8 cellular contexts compared by ENCODE assay signal in the genomic region with DNA sequence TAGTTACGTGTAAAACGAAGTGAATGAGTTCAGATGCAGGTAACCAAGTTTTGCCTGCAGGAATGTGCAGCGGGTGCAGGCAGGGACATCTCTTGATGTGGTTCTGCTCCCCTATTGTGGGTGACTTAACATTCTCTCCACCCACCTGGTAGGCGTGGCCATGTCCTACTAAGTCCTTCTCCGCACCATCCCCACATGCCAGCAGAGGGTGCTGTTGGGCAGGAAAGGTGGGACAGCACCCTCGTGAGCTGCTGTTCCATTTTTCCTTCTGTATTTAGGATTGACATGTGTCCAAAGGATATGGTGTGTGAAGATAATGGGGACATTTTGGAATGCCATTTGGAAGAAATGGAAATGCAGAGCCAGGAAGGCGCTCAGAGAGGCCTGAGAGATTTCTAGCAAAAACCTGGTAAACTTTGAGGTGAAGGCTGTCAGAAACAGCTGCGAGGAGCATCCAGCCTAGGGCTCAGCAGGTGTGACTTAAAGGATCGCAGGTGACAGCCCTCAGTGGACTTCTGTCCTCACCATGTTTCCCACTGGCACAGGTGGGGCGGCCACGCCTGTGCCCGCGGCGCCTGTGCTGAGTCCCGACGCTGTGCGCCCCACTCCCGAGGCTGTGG. TPM values are rescaled to one million over a fixed set of nuclear protein-coding genes. Genes with fewer than 3 reads are reported as not detected.
A peak's percentile ranks its signal among the peaks of the same experiment; 100 is the strongest.
DNase-seq lines count a peak whose midpoint lies in the region; ATAC-seq, FAIRE-seq and TF ChIP-seq lines count a peak whose summit lies in the region.

No MANE protein-coding gene starts in this region.

- ATAC-seq in GM21381 (IDR thresholded peaks at IDR 0.05; ENCODE audit: unreplicated experiment) = peak; percentile 93

- no peak overlapping the region for H3K9ac ChIP-seq in endothelial cell of umbilical vein (replicated peaks; ENCODE audit: extremely low read depth, insufficient read depth, low read length)

- no peaks in the 10 kb centered on the region for H3K79me2 ChIP-seq in endothelial cell of umbilical vein (ENCODE audit: control insufficient read depth, insufficient read depth, low read length)

- intact Hi-C loops in Caco-2 (cut with micrococcal nuclease; ENCODE audit: unreplicated experiment) (loop anchor here (1.0 to 10.0 kb wide), 5 partner anchors 27 to 262 kb away; partner anchors contain the start of genes CUL4A, MCF2L and PCID2), endothelial cell of umbilical vein (cut with micrococcal nuclease) (loop anchor here (1.0 to 5.0 kb wide), 4 partner anchors 87 to 452 kb away; partner anchors contain the start of genes CUL4A and PCID2)

- H3K4me2 ChIP-seq in endothelial cell of umbilical vein (ENCODE audit: insufficient read depth, low read length) = peak overlapping the region; percentile 21

- DNase-seq in Caco-2 (peak; percentile 97 to 98), HT1080 (ENCODE audit: low read depth) (peak; percentile 85), NOMO-1 treated with DMSO at 0.1 percent for 48 hours (lab: John Stamatoyannopoulos, UW; ENCODE audit: unreplicated experiment) (peak; percentile 87), endothelial cell of umbilical vein (ENCODE audit: low read depth, low spot score) (peak; percentile 92)
- DNase-seq in activated CD8-positive, alpha-beta memory T cell treated with anti-CD3 and anti-CD28 coated beads, Interleukin-2, amount 50 U/mL, for 1 hour (ENCODE audit: extremely low read depth) = peak; percentile 85
- peak; percentile 98 for DNase-seq in stimulated activated CD8-positive, alpha-beta memory T cell treated with anti-CD3 and anti-CD28 coated beads, Interleukin-15, amount 100 ng/mL, for 1 hour (ENCODE audit: low read depth)

- no peaks in the 10 kb centered on the region for H3K27me3 Mint-ChIP-seq in Caco-2 (ENCODE audit: insufficient read depth, unreplicated experiment)

- peak overlapping the region; percentile 66 for H3K27ac Mint-ChIP-seq in Caco-2 (ENCODE audit: unreplicated experiment)

- no peak overlapping the region for H3K27ac ChIP-seq in endothelial cell of umbilical vein (ENCODE audit: insufficient read depth, low read depth, low read length)
- no peak overlapping the region for H3K27ac ChIP-seq in mesodermal cell (ENCODE audit: low read depth, low read length, severe bottlenecking)

- H4K20me1 ChIP-seq in endothelial cell of umbilical vein (replicated peaks; ENCODE audit: control insufficient read depth, extremely low read depth, insufficient read depth, low read length) = no peaks in the 10 kb centered on the region

- dilution Hi-C loops in endothelial cell of umbilical vein (cut with MboI; ENCODE audit: extremely low pct_ligation_motif_present, low sequenced_read_pairs) = no loop called here

- TF ChIP-seq POLR2A in endothelial cell of umbilical vein (IDR thresholded peaks at IDR 0.05; ENCODE audit: low read depth, low read length) = no peak

- H3K4me1 Mint-ChIP-seq in Caco-2 (ENCODE audit: low read depth, unreplicated experiment) = peaks cover 5% of the 10 kb centered on the region

- peak overlapping the region; percentile 81 for H3K4me3 Mint-ChIP-seq in Caco-2 (ENCODE audit: unreplicated experiment)

- BruUV-seq in Caco-2 (replicated peaks; lab: Mats Ljungman, UMichigan) = no TSS peak
- BruUV-seq in endothelial cell of umbilical vein (replicated peaks; lab: Mats Ljungman, UMichigan) = no TSS peak

- H3K9me3 ChIP-seq in Caco-2 = no peaks in the 10 kb centered on the region
- no peaks in the 10 kb centered on the region for H3K9me3 ChIP-seq in endothelial cell of umbilical vein (replicated peaks; ENCODE audit: control insufficient read depth, insufficient read depth, low read length)
- no peaks in the 10 kb centered on the region for H3K9me3 ChIP-seq in mesodermal cell (ENCODE audit: control insufficient read depth, low read length)

- H3K27me3 ChIP-seq in Caco-2 (replicated peaks; ENCODE audit: control insufficient read depth, insufficient read depth, low read length) (no peaks in the 10 kb centered on the region), endothelial cell of umbilical vein (ENCODE audit: control insufficient read depth in 2 of 2, insufficient read depth in 2 of 2, low read length in 2 of 2) (peaks cover 3 to 7% of the 10 kb centered on the region in 2 experiments)

- TF ChIP-seq CTCF in Caco-2 (IDR thresholded peaks at IDR 0.05; ENCODE audit: insufficient read depth in 1 of 2, low read depth in 1 of 2, low read length in 1 of 2, severe bottlenecking in 1 of 2, unreplicated experiment in 1 of 2) (peak; percentile 89 to 98), endothelial cell of umbilical vein (IDR thresholded peaks at IDR 0.05; ENCODE audit: extremely low read depth in 1 of 2, insufficient read depth in 1 of 2, low read depth in 1 of 2, low read length in 2 of 2) (peak; percentile 92 to 98)

- no peaks in the 10 kb centered on the region for H3K9me1 ChIP-seq in endothelial cell of umbilical vein (replicated peaks; ENCODE audit: control insufficient read depth, extremely low read depth, insufficient read depth, low read length)

- H3K4me3 ChIP-seq in Caco-2 (ENCODE audit: low read depth, low read length) (peak overlapping the region; percentile 69), endothelial cell of umbilical vein (replicated peaks in 1 of 3; ENCODE audit: insufficient read depth in 1 of 3, low read depth in 1 of 3, low read length in 3 of 3) (peak overlapping the region in 2 of 3 experiments; percentile 0 to 24), mesodermal cell (ENCODE audit: extremely low read depth, insufficient read depth, low read length, poor library complexity, severe bottlenecking) (peak overlapping the region; percentile 40)

- H3K36me3 ChIP-seq in Caco-2 (ENCODE audit: control insufficient read depth, insufficient read depth, low read length) = no peaks in the 10 kb centered on the region
- no peaks in the 10 kb centered on the region for H3K36me3 ChIP-seq in endothelial cell of umbilical vein (ENCODE audit: control insufficient read depth in 2 of 2, extremely low read depth in 1 of 2, insufficient read depth in 2 of 2, low read length in 2 of 2)
- H3K36me3 ChIP-seq in mesodermal cell (ENCODE audit: control insufficient read depth, insufficient read depth, low read length) = no peaks in the 10 kb centered on the region

- CTCF ChIA-PET in Caco-2 (lab: Charles Lee) = interaction anchor here (0.6 to 3.2 kb wide), 19 partner anchors 11 to 241 kb away, joined by 3 to 44 read pairs (median 5); partner anchors contain the start of gene MCF2L
- CTCF ChIA-PET in endothelial cell of umbilical vein (lab: Charles Lee) = interaction anchor here (0.6 to 6.7 kb wide), 29 partner anchors 10 to 620 kb away, joined by 3 to 114 read pairs (median 5); no protein-coding TSS in a partner anchor

- POLR2A ChIA-PET in Caco-2 (lab: Charles Lee) = interaction anchor here (1.0 kb wide), 1 partner anchor 27 kb away, joined by 3 read pairs; no protein-coding TSS in a partner anchor
- POLR2A ChIA-PET in endothelial cell of umbilical vein (lab: Charles Lee) = no interaction called here

- H2AFZ ChIP-seq in endothelial cell of umbilical vein (ENCODE audit: low read depth, low read length) = peak overlapping the region; percentile 86

- H3K9me3 Mint-ChIP-seq in Caco-2 (ENCODE audit: unreplicated experiment) = peaks cover 2% of the 10 kb centered on the region

- WGBS in mesodermal cell (ENCODE audit: insufficient coverage in 2 of 2), 2 experiments = 2 to 11% methylated on average over 12 to 14 of the region's 18 CpGs

- peaks cover 8% of the 10 kb centered on the region for H3K36me3 Mint-ChIP-seq in Caco-2 (ENCODE audit: insufficient read depth, unreplicated experiment)

- H3K4me1 ChIP-seq in Caco-2 (no peaks in the 10 kb centered on the region; the same call in 1 of the 2 replicates), endothelial cell of umbilical vein (ENCODE audit: control insufficient read depth, extremely low read depth, insufficient read depth, low read length) (peaks cover 4% of the 10 kb centered on the region), mesodermal cell (ENCODE audit: control insufficient read depth, insufficient read depth, low read length, poor library complexity, severe bottlenecking) (peaks cover 3% of the 10 kb centered on the region)

- FAIRE-seq in endothelial cell of umbilical vein (lab: Jason Lieb, UNC) = peak; percentile 84

TF ChIP-seq in endothelial cell of umbilical vein, 7 proteins besides CTCF, POLR2A, EP300 and RAD21:
- TF ChIP-seq MYC (IDR thresholded peaks at IDR 0.05; ENCODE audit: low read depth, low read length) (peak; percentile 36), POLR2AphosphoS5 (IDR thresholded peaks at IDR 0.05; ENCODE audit: insufficient read depth, low read depth, low read length) (no peak), JUN (IDR thresholded peaks at IDR 0.05; ENCODE audit: borderline replicate concordance, insufficient read depth, insufficient read length, low read depth) (no peak), FOS (IDR thresholded peaks at IDR 0.05; ENCODE audit: borderline replicate concordance, insufficient read depth, low read length) (no peak), GATA2 (IDR thresholded peaks at IDR 0.05; ENCODE audit: insufficient read depth, insufficient read length, low read depth, low read length) (no peak), EZH2 (IDR thresholded peaks at IDR 0.05; ENCODE audit: borderline replicate concordance, low read depth, low read length, severe bottlenecking) (no peak)
- TF ChIP-seq, protein P1, sequence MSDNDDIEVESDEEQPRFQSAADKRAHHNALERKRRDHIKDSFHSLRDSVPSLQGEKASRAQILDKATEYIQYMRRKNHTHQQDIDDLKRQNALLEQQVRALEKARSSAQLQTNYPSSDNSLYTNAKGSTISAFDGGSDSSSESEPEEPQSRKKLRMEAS (IDR thresholded peaks at IDR 0.05; ENCODE audit: insufficient read depth, insufficient read length) = peak; percentile 36

RNA-seq across cellular contexts. Expression of gene MCF2L, which starts 26.2 kb away (rescaled TPM):
- 22.1 and 24.4 TPM in 2 replicates for total RNA-seq in Caco-2 (2022)
- 0.53 TPM in 1 of 2 replicates, not detected in the other for total RNA-seq in HT1080 (2014; rRNA removed; shearing (Covaris generic))
- 0.08 and 0.71 TPM in 2 replicates for polyA plus RNA-seq in HT1080 (2015; cell fraction: cytosol; rRNA removed)
- polyA plus RNA-seq in HT1080 (2015; cell fraction: nucleus; rRNA removed) = 0.22 and 0.31 TPM in 2 replicates
- 0.58 TPM in 1 of 2 replicates, not detected in the other for total RNA-seq in endothelial cell of umbilical vein
- polyA plus RNA-seq in endothelial cell of umbilical vein = 0.06 and 0.33 TPM in 2 replicates
- polyA plus RNA-seq in endothelial cell of umbilical vein (2011; cell fraction: cytosol; rRNA removed) = 0.06 and 0.12 TPM in 2 replicates
- polyA plus RNA-seq in endothelial cell of umbilical vein (2011; cell fraction: nucleus; rRNA removed) = 0.48 and 0.50 TPM in 2 replicates
- polyA plus RNA-seq in endothelial cell of umbilical vein (2012) = 0.57 TPM in 1 of 2 replicates, not detected in the other
- polyA minus RNA-seq in endothelial cell of umbilical vein = 0.29 TPM in 1 of 2 replicates, not detected in the other
- 19.8 TPM for polyA minus RNA-seq in endothelial cell of umbilical vein (2011; cell fraction: cytosol; rRNA and poly(A)+ RNA removed)
- polyA minus RNA-seq in endothelial cell of umbilical vein (2011; cell fraction: nucleus; rRNA and poly(A)+ RNA removed) = 0.29 and 0.38 TPM in 2 replicates
- polyA plus RNA-seq in mesodermal cell (2013, experiment 1 of 2) = 6.9 TPM
- 5.9 TPM for polyA plus RNA-seq in mesodermal cell (2013, experiment 2 of 2)

Comparison
In these comparisons a context has a peak if more than half of its experiments do, and no peak if none do; other contexts are left out.
1. H3K4me3 ChIP-seq: peak in every context shown above with its lines; median percentile 69 in Caco-2; 40 in mesodermal cell; 12 in endothelial cell of umbilical vein.
2. RNA of gene MCF2L, which starts 26.2 kb away (total RNA-seq): 22.1 to 24.4 TPM in Caco-2; 0.58 TPM in endothelial cell of umbilical vein and 0.53 TPM in HT1080; every median in the first group is over 10 times any median in the second.
3. Peak in every context shown above with its lines, with median percentiles within 50 percentile points of each other: DNase-seq.